In genomic region chr6:43426928-43427405, GRCh38 we compare ENCODE assay signal across 1 cellular context.
TF ChIP-seq lines count a peak whose summit lies in the region.

No MANE protein-coding gene starts in this region.

TF ChIP-seq in K562, 482 proteins besides CTCF, POLR2A, EP300 and RAD21 (continued from another document):
- TF ChIP-seq CREB3 (tag; conservative IDR thresholded peaks at IDR 0.05; ENCODE audit: low read depth) (0 out of 2 replicates have a peak, but pooled peaks have one; percentile 63), ATF7 (IDR thresholded peaks at IDR 0.05) (no peak), TFAP4 (CRISPR knock-in tag; IDR thresholded peaks at IDR 0.05; ENCODE audit: borderline replicate concordance) (no peak), ZNF76 (CRISPR knock-in tag; IDR thresholded peaks at IDR 0.05; ENCODE audit: borderline replicate concordance) (0 out of 2 replicates have a peak, but pooled peaks have one; percentile 26), ZNF57 (CRISPR knock-in tag; IDR thresholded peaks at IDR 0.05) (no peak), TBL1XR1 (IDR thresholded peaks at IDR 0.05; ENCODE audit: low read length in 2 of 2) (no peak), MECOM (CRISPR knock-in tag; IDR thresholded peaks at IDR 0.05) (0 out of 2 replicates have a peak, but pooled peaks have one; percentile 12), PATZ1 (CRISPR knock-in tag; IDR thresholded peaks at IDR 0.05; ENCODE audit: borderline replicate concordance) (no peak), ZNF518B (CRISPR knock-in tag; IDR thresholded peaks at IDR 0.05) (no peak), ZNF316 (IDR thresholded peaks at IDR 0.05) (0 out of 2 replicates have a peak, but pooled peaks have one; percentile 33), ZKSCAN3 (CRISPR knock-in tag; IDR thresholded peaks at IDR 0.05) (no peak), FOXP1 (CRISPR knock-in tag; IDR thresholded peaks at IDR 0.05) (no peak), E2F3 (CRISPR knock-in tag; IDR thresholded peaks at IDR 0.05) (peak; percentile 27; the same call in 1 of the 2 replicates), GTF2B (IDR thresholded peaks at IDR 0.05; ENCODE audit: extremely low read depth, insufficient read length) (no peak), HDAC6 (IDR thresholded peaks at IDR 0.05; ENCODE audit: low read depth, low read length) (no peak), TRIM25 (IDR thresholded peaks at IDR 0.05; ENCODE audit: borderline replicate concordance) (no peak), BDP1 (IDR thresholded peaks at IDR 0.05; ENCODE audit: insufficient read depth, insufficient read length) (no peak), TEAD2 (tag; IDR thresholded peaks at IDR 0.05) (no peak), HIVEP1 (CRISPR knock-in tag; IDR thresholded peaks at IDR 0.05) (no peak), CHD1 (IDR thresholded peaks at IDR 0.05; ENCODE audit: low read length) (no peak), HMGN3 (IDR thresholded peaks at IDR 0.05; ENCODE audit: borderline replicate concordance, extremely low read depth, insufficient read length, low read depth, low read length) (no peak), SRSF9 (IDR thresholded peaks at IDR 0.05; ENCODE audit: borderline replicate concordance, low read depth, low read length) (no peak), MCM7 (IDR thresholded peaks at IDR 0.05) (no peak), NFE2L1 (tag; IDR thresholded peaks at IDR 0.05; ENCODE audit: borderline replicate concordance, low read depth) (no peak), FOXJ2 (tag; IDR thresholded peaks at IDR 0.05) (no peak), ELF4 (CRISPR knock-in tag; IDR thresholded peaks at IDR 0.05) (no peak), DNMT1 (IDR thresholded peaks at IDR 0.05) (no peak), HDAC1 (IDR thresholded peaks at IDR 0.05) (no peak), TRIM28 (IDR thresholded peaks at IDR 0.05) (0 out of 2 replicates have a peak, but pooled peaks have one; percentile 43), MYNN (IDR thresholded peaks at IDR 0.05) (no peak), MYNN (CRISPR knock-in tag; IDR thresholded peaks at IDR 0.05) (no peak), STAT6 (CRISPR knock-in tag; IDR thresholded peaks at IDR 0.05) (no peak), ZHX1 (conservative IDR thresholded peaks at IDR 0.05; ENCODE audit: low read length) (no peak), ZNF354B (CRISPR knock-in tag; IDR thresholded peaks at IDR 0.05) (no peak), SIN3B (IDR thresholded peaks at IDR 0.05; ENCODE audit: low read depth) (no peak), POLR2H (tag; IDR thresholded peaks at IDR 0.05; ENCODE audit: low read depth) (no peak), PURB (CRISPR knock-in tag; IDR thresholded peaks at IDR 0.05; ENCODE audit: low read depth) (no peak), ZNF175 (CRISPR knock-in tag; IDR thresholded peaks at IDR 0.05; ENCODE audit: low read depth) (no peak), NCOA1 (IDR thresholded peaks at IDR 0.05; ENCODE audit: low read depth) (0 out of 2 replicates have a peak, but pooled peaks have one; percentile 58), IRF9 (tag; IDR thresholded peaks at IDR 0.05) (no peak), ZNF239 (CRISPR knock-in tag; IDR thresholded peaks at IDR 0.05) (no peak), TCF15 (CRISPR knock-in tag; IDR thresholded peaks at IDR 0.05) (no peak), YY1 (IDR thresholded peaks at IDR 0.05; ENCODE audit: borderline replicate concordance in 1 of 3, control insufficient read depth in 1 of 3, extremely low read depth in 1 of 3, insufficient read depth in 3 of 3, insufficient read length in 1 of 3, insufficient replicate concordance in 2 of 3, low read depth in 1 of 3, low read length in 2 of 3) (no peak), KDM1A (IDR thresholded peaks at IDR 0.05) (no peak), HNRNPUL1 (IDR thresholded peaks at IDR 0.05; ENCODE audit: low read length) (no peak), ZC3H8 (IDR thresholded peaks at IDR 0.05) (no peak), ETS2 (tag; IDR thresholded peaks at IDR 0.05; ENCODE audit: borderline replicate concordance, poor library complexity, severe bottlenecking) (no peak)
